2 cellular contexts compared by ENCODE assay signal in the genomic region with DNA sequence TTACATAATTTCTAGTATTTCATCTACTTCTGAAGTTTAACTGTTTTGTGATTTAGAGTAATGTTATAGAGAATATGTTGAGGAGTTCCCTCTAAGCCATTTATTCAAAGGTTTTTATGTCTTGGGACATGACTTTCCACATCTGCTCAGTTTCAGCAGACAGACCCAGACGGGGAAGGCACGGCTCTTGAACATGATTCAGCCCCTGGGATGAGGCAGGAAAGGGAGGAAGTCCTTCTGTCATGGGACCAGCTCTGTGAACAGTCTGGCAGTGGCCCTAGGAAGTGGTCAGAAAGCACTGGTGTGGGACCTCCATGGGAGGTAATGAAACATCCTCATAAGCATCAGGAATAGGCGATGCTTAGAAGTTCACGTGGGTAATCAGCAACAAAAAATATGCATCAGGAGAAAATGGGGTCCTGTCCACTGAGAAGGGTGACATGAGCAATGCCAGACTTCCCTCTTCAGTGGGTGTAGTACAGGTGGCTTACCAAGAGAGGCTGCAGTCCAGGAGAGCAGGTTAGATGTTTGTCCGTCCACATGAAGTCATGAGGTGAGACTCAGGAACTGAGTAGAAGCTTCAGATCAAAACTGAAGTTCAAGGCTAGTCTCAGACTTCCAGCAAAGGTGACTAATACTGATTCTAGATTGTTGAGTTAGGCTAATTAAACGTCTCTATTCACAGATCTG.
TF ChIP-seq lines count a peak whose summit lies in the region.

No MANE protein-coding gene starts in this region.

TF ChIP-seq in HepG2, 621 proteins besides CTCF, POLR2A, EP300 and RAD21 (continues in another document):
- TF ChIP-seq, protein P1, sequence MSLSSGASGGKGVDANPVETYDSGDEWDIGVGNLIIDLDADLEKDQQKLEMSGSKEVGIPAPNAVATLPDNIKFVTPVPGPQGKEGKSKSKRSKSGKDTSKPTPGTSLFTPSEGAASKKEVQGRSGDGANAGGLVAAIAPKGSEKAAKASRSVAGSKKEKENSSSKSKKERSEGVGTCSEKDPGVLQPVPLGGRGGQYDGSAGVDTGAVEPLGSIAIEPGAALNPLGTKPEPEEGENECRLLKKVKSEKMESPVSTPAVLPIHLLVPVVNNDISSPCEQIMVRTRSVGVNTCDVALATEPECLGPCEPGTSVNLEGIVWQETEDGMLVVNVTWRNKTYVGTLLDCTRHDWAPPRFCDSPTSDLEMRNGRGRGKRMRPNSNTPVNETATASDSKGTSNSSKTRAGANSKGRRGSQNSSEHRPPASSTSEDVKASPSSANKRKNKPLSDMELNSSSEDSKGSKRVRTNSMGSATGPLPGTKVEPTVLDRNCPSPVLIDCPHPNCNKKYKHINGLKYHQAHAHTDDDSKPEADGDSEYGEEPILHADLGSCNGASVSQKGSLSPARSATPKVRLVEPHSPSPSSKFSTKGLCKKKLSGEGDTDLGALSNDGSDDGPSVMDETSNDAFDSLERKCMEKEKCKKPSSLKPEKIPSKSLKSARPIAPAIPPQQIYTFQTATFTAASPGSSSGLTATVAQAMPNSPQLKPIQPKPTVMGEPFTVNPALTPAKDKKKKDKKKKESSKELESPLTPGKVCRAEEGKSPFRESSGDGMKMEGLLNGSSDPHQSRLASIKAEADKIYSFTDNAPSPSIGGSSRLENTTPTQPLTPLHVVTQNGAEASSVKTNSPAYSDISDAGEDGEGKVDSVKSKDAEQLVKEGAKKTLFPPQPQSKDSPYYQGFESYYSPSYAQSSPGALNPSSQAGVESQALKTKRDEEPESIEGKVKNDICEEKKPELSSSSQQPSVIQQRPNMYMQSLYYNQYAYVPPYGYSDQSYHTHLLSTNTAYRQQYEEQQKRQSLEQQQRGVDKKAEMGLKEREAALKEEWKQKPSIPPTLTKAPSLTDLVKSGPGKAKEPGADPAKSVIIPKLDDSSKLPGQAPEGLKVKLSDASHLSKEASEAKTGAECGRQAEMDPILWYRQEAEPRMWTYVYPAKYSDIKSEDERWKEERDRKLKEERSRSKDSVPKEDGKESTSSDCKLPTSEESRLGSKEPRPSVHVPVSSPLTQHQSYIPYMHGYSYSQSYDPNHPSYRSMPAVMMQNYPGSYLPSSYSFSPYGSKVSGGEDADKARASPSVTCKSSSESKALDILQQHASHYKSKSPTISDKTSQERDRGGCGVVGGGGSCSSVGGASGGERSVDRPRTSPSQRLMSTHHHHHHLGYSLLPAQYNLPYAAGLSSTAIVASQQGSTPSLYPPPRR (CRISPR knock-in tag; IDR thresholded peaks at IDR 0.05; ENCODE audit: borderline replicate concordance) = no peak
- TF ChIP-seq ZBTB8A (CRISPR knock-in tag; IDR thresholded peaks at IDR 0.05; ENCODE audit: borderline replicate concordance, low read depth) = no peak
- TF ChIP-seq FOSL2 (CRISPR knock-in tag; IDR thresholded peaks at IDR 0.05) = no peak
- TF ChIP-seq CAMTA2 (CRISPR knock-in tag; IDR thresholded peaks at IDR 0.05; ENCODE audit: borderline replicate concordance) = no peak
- TF ChIP-seq ZNF10 (CRISPR knock-in tag; IDR thresholded peaks at IDR 0.05; ENCODE audit: borderline replicate concordance, low read depth) = no peak
- TF ChIP-seq NFE2L1 (CRISPR knock-in tag; IDR thresholded peaks at IDR 0.05; ENCODE audit: borderline replicate concordance) = no peak
- no peak for TF ChIP-seq ZNF264 (CRISPR knock-in tag; IDR thresholded peaks at IDR 0.05)
- TF ChIP-seq ZBTB21 (CRISPR knock-in tag; IDR thresholded peaks at IDR 0.05) = no peak
- TF ChIP-seq, protein P2, sequence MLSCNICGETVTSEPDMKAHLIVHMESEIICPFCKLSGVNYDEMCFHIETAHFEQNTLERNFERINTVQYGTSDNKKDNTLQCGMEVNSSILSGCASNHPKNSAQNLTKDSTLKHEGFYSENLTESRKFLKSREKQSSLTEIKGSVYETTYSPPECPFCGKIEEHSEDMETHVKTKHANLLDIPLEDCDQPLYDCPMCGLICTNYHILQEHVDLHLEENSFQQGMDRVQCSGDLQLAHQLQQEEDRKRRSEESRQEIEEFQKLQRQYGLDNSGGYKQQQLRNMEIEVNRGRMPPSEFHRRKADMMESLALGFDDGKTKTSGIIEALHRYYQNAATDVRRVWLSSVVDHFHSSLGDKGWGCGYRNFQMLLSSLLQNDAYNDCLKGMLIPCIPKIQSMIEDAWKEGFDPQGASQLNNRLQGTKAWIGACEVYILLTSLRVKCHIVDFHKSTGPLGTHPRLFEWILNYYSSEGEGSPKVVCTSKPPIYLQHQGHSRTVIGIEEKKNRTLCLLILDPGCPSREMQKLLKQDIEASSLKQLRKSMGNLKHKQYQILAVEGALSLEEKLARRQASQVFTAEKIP (CRISPR knock-in tag; IDR thresholded peaks at IDR 0.05; ENCODE audit: borderline replicate concordance) = no peak
- TF ChIP-seq ZKSCAN5 (CRISPR knock-in tag; IDR thresholded peaks at IDR 0.05) = no peak
- TF ChIP-seq AGO1 (IDR thresholded peaks at IDR 0.05; ENCODE audit: low read depth, low read length, poor library complexity, severe bottlenecking) = no peak
- TF ChIP-seq, protein P3, sequence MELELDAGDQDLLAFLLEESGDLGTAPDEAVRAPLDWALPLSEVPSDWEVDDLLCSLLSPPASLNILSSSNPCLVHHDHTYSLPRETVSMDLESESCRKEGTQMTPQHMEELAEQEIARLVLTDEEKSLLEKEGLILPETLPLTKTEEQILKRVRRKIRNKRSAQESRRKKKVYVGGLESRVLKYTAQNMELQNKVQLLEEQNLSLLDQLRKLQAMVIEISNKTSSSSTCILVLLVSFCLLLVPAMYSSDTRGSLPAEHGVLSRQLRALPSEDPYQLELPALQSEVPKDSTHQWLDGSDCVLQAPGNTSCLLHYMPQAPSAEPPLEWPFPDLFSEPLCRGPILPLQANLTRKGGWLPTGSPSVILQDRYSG (CRISPR knock-in tag; IDR thresholded peaks at IDR 0.05) = no peak
- no peak for TF ChIP-seq KMT2A (CRISPR knock-in tag; IDR thresholded peaks at IDR 0.05)
- TF ChIP-seq, protein P4, sequence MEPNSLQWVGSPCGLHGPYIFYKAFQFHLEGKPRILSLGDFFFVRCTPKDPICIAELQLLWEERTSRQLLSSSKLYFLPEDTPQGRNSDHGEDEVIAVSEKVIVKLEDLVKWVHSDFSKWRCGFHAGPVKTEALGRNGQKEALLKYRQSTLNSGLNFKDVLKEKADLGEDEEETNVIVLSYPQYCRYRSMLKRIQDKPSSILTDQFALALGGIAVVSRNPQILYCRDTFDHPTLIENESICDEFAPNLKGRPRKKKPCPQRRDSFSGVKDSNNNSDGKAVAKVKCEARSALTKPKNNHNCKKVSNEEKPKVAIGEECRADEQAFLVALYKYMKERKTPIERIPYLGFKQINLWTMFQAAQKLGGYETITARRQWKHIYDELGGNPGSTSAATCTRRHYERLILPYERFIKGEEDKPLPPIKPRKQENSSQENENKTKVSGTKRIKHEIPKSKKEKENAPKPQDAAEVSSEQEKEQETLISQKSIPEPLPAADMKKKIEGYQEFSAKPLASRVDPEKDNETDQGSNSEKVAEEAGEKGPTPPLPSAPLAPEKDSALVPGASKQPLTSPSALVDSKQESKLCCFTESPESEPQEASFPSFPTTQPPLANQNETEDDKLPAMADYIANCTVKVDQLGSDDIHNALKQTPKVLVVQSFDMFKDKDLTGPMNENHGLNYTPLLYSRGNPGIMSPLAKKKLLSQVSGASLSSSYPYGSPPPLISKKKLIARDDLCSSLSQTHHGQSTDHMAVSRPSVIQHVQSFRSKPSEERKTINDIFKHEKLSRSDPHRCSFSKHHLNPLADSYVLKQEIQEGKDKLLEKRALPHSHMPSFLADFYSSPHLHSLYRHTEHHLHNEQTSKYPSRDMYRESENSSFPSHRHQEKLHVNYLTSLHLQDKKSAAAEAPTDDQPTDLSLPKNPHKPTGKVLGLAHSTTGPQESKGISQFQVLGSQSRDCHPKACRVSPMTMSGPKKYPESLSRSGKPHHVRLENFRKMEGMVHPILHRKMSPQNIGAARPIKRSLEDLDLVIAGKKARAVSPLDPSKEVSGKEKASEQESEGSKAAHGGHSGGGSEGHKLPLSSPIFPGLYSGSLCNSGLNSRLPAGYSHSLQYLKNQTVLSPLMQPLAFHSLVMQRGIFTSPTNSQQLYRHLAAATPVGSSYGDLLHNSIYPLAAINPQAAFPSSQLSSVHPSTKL (CRISPR knock-in tag; IDR thresholded peaks at IDR 0.05) = no peak

TF ChIP-seq in K562, 482 proteins besides CTCF, POLR2A, EP300 and RAD21:
- TF ChIP-seq DNMT1 (IDR thresholded peaks at IDR 0.05) (no peak), TGIF2 (CRISPR knock-in tag; IDR thresholded peaks at IDR 0.05) (no peak), PML (IDR thresholded peaks at IDR 0.05; ENCODE audit: low read length) (no peak), SNRNP70 (optimal IDR thresholded peaks at IDR 0.05; ENCODE audit: low read depth, low read length) (no peak), FOXJ3 (CRISPR knock-in tag; IDR thresholded peaks at IDR 0.05) (no peak), ELF1 (tag; IDR thresholded peaks at IDR 0.05) (no peak), SIN3B (IDR thresholded peaks at IDR 0.05; ENCODE audit: low read depth) (no peak), NRF1 (conservative IDR thresholded peaks at IDR 0.05 in 1 of 2, IDR thresholded peaks at IDR 0.05 in 1 of 2) (no peak), SPI1 (IDR thresholded peaks at IDR 0.05; ENCODE audit: borderline replicate concordance, low read depth, low read length) (no peak), ZNF197 (CRISPR knock-in tag; IDR thresholded peaks at IDR 0.05; ENCODE audit: low read depth) (no peak), PHF20 (IDR thresholded peaks at IDR 0.05; ENCODE audit: partially characterized antibody) (no peak), CTBP1 (IDR thresholded peaks at IDR 0.05; ENCODE audit: borderline replicate concordance) (no peak), RBM22 (IDR thresholded peaks at IDR 0.05; ENCODE audit: low read depth, low read length, poor library complexity, severe bottlenecking) (no peak), FOXA3 (CRISPR knock-in tag; conservative IDR thresholded peaks at IDR 0.05 in 1 of 2, IDR thresholded peaks at IDR 0.05 in 1 of 2) (no peak)
- TF ChIP-seq, protein P5, sequence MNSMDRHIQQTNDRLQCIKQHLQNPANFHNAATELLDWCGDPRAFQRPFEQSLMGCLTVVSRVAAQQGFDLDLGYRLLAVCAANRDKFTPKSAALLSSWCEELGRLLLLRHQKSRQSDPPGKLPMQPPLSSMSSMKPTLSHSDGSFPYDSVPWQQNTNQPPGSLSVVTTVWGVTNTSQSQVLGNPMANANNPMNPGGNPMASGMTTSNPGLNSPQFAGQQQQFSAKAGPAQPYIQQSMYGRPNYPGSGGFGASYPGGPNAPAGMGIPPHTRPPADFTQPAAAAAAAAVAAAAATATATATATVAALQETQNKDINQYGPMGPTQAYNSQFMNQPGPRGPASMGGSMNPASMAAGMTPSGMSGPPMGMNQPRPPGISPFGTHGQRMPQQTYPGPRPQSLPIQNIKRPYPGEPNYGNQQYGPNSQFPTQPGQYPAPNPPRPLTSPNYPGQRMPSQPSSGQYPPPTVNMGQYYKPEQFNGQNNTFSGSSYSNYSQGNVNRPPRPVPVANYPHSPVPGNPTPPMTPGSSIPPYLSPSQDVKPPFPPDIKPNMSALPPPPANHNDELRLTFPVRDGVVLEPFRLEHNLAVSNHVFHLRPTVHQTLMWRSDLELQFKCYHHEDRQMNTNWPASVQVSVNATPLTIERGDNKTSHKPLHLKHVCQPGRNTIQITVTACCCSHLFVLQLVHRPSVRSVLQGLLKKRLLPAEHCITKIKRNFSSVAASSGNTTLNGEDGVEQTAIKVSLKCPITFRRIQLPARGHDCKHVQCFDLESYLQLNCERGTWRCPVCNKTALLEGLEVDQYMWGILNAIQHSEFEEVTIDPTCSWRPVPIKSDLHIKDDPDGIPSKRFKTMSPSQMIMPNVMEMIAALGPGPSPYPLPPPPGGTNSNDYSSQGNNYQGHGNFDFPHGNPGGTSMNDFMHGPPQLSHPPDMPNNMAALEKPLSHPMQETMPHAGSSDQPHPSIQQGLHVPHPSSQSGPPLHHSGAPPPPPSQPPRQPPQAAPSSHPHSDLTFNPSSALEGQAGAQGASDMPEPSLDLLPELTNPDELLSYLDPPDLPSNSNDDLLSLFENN (IDR thresholded peaks at IDR 0.05; ENCODE audit: low read depth in 2 of 2, low read length in 2 of 2) = no peak
- TF ChIP-seq, protein P6, sequence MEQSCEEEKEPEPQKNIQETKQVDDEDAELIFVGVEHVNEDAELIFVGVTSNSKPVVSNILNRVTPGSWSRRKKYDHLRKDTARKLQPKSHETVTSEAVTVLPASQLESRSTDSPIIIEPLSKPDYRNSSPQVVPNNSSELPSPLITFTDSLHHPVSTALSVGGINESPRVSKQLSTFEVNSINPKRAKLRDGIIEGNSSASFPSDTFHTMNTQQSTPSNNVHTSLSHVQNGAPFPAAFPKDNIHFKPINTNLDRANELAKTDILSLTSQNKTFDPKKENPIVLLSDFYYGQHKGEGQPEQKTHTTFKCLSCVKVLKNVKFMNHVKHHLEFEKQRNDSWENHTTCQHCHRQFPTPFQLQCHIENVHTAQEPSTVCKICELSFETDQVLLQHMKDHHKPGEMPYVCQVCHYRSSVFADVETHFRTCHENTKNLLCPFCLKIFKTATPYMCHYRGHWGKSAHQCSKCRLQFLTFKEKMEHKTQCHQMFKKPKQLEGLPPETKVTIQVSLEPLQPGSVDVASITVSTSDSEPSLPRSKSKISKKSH (CRISPR knock-in tag; IDR thresholded peaks at IDR 0.05) = no peak
TF ChIP-seq in K562: peak in this region for 0.
